In genomic region chr20:13786143-13786828, GRCh38 we compare ENCODE assay signal across 9 cellular contexts. TPM values are rescaled to one million over a fixed set of nuclear protein-coding genes. Genes with fewer than 3 reads are reported as not detected.
DNase-seq lines count a peak whose midpoint lies in the region; ATAC-seq, FAIRE-seq and TF ChIP-seq lines count a peak whose summit lies in the region.
"Had no signal": no experiment of that assay in that cellular context is flagged by ENCODE, and none has a peak within 500 bp of the region (broad histone marks: within the 10 kb centered on the region; RNA-seq: fewer than 3 reads in every experiment).

No MANE protein-coding gene starts in this region.

- no peak overlapping the region for H2AFZ ChIP-seq in SU-DHL-6 (ENCODE audit: low read depth, low read length, severe bottlenecking)

- no peaks in the 10 kb centered on the region for H3K27me3 ChIP-seq in HAP-1 (ENCODE audit: low read depth)
- H3K27me3 ChIP-seq in SU-DHL-6 (ENCODE audit: low read length), result no peaks in the 10 kb centered on the region

- in situ Hi-C loops in HAP-1 (cut with MboI; ENCODE audit: low sequenced_read_pairs), result loop anchor here (25.0 kb wide), 1 partner anchor 849 kb away; no protein-coding TSS in a partner anchor

- peak overlapping the region; percentile 87 for H3K9ac ChIP-seq in SU-DHL-6 (ENCODE audit: low read length)

- FAIRE-seq in urothelium cell line (lab: Jason Lieb, UNC), result no peak
- FAIRE-seq: H54 had no signal

- H3K36me3 ChIP-seq in HAP-1 (replicated peaks), result peaks cover 40% of the 10 kb centered on the region
- peaks cover 15% of the 10 kb centered on the region for H3K36me3 ChIP-seq in SU-DHL-6 (ENCODE audit: low read length)

- 0 out of 2 replicates have a peak, but pooled peaks cover 16% of the 10 kb centered on the region for H4K20me1 ChIP-seq in SU-DHL-6 (ENCODE audit: low read depth, low read length)

- DNase-seq in HAP-1 (ENCODE audit: low spot score in 2 of 2) (no peak), fibroblast of the aortic adventitia (ENCODE audit: low read depth) (no peak), skeletal muscle cell (ENCODE audit: low read depth) (no peak), Kasumi-1 (lab: John Stamatoyannopoulos, UW) (no peak), urothelium cell line (ENCODE audit: low spot score) (no peak)

- ATAC-seq in HG03097 (IDR thresholded peaks at IDR 0.05; ENCODE audit: low FRiP score, unreplicated experiment) (no peak), HG02885 (IDR thresholded peaks at IDR 0.05; ENCODE audit: poor library complexity, unreplicated experiment) (no peak)

- peaks cover 10% of the 10 kb centered on the region for H3K4me1 ChIP-seq in HAP-1

- H3K9me3 ChIP-seq in HAP-1 (no peaks in the 10 kb centered on the region), SU-DHL-6 (ENCODE audit: insufficient read depth, low read length) (no peaks in the 10 kb centered on the region)

- H3K4me2 ChIP-seq in SU-DHL-6 (ENCODE audit: low read depth, low read length, poor library complexity, severe bottlenecking), result peak overlapping the region; percentile 87

- TF ChIP-seq CTCF in SU-DHL-6 (IDR thresholded peaks at IDR 0.05; ENCODE audit: insufficient read depth, low read length, poor library complexity, severe bottlenecking) (no peak), fibroblast of the aortic adventitia (IDR thresholded peaks at IDR 0.05; ENCODE audit: insufficient read depth, low read length) (no peak)

- no peak overlapping the region for H3K27ac ChIP-seq in SU-DHL-6 (ENCODE audit: low read depth, low read length)

- H3K79me2 ChIP-seq in SU-DHL-6 (ENCODE audit: insufficient read depth, low read length), result peaks cover 42% of the 10 kb centered on the region

- H3F3A ChIP-seq in SU-DHL-6 (ENCODE audit: insufficient read depth), result 0 out of 2 replicates have a peak, but pooled peaks cover 6% of the 10 kb centered on the region

- peak overlapping the region; percentile 82 for H3K4me3 ChIP-seq in HAP-1
- peak overlapping the region; percentile 82 for H3K4me3 ChIP-seq in SU-DHL-6 (ENCODE audit: insufficient read depth, low read length, poor library complexity, severe bottlenecking)
- peak overlapping the region; percentile 95 for H3K4me3 ChIP-seq in fibroblast of the aortic adventitia (ENCODE audit: low read depth, low read length)
- peak overlapping the region; percentile 98 for H3K4me3 ChIP-seq in skeletal muscle cell (ENCODE audit: low read depth, low read length)

- H3K9me2 ChIP-seq in SU-DHL-6 (replicated peaks; ENCODE audit: insufficient read depth, low read length), result no peaks in the 10 kb centered on the region

RNA-seq across cellular contexts. Expression of gene NDUFAF5, which starts 1.5 kb away (rescaled TPM):
- 13.9 and 15.8 TPM in 2 replicates for total RNA-seq in fibroblast of the aortic adventitia (ENCODE audit: low replicate concordance)

RNA-seq across cellular contexts. Expression of gene ESF1, which starts 1.6 kb away (rescaled TPM):
- 15.6 and 55.8 TPM in 2 replicates for total RNA-seq in fibroblast of the aortic adventitia (ENCODE audit: low replicate concordance)
